15 cellular contexts compared by ENCODE assay signal in the genomic region with DNA sequence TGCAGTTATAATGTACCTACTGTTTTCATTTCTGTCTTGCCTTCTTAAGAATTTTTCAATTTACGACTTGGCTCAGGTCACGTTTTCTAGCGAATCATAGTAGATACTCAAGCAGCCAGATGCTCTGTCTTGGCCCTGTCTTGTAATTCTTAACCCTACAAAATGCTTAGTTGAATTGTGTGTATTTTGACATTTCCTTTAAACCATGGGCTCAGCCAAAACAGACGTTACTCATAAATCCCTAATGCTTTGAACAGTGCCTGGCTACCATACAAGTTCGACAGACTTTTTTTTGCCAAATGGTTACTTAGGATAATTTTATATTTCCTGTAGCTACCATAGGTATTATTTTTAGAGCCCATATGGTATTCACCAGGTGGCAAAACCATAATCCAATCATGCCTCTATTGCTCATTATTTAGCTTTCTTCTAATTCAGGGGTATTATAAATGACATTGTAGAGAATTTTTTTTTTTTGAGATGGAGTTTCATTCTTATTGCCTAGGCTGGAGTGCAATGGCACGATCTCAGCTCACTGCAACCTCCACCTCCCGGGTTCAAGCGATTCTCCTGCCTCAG. TPM values are rescaled to one million over a fixed set of nuclear protein-coding genes. Genes with fewer than 3 reads are reported as not detected.
DNase-seq lines count a peak whose midpoint lies in the region; TF ChIP-seq lines count a peak whose summit lies in the region.
"Had no signal": no experiment of that assay in that cellular context is flagged by ENCODE, and none has a peak within 500 bp of the region (broad histone marks: within the 10 kb centered on the region; RNA-seq: fewer than 3 reads in every experiment).

No MANE protein-coding gene starts in this region.

- no peaks in the 10 kb centered on the region for H3K9me3 ChIP-seq in left ventricle myocardium inferior (replicated peaks)
- H3K9me3 ChIP-seq: mucosa of descending colon, ovary, SJSA1, spleen had no signal

- intact Hi-C loops in left ventricle myocardium inferior (cut with micrococcal nuclease), result no loop called here

- DNase-seq in AG10803 (ENCODE audit: low read depth) (peak; percentile 22), NCI-H1694 treated with DMSO at 0.1 percent for 48 hours (lab: John Stamatoyannopoulos, UW) (peak; percentile 60), cerebellar nuclear complex (lab: John Stamatoyannopoulos, UW) (peak; percentile 60 to 76), left ventricle myocardium inferior (no peak), substantia nigra (lab: John Stamatoyannopoulos, UW) (no peak), DMS114 treated with DMSO at 0.1 percent for 48 hours (lab: John Stamatoyannopoulos, UW; ENCODE audit: unreplicated experiment) (no peak), SKM-1 (lab: John Stamatoyannopoulos, UW; ENCODE audit: unreplicated experiment) (no peak)
- no peak for DNase-seq in activated T-cell treated with anti-CD3 and anti-CD28 coated beads, Interleukin-2, amount 50 U/mL, for 48 hours
- DNase-seq: kidney, NCI-H2107, ovary, spleen had no signal

- no peaks in the 10 kb centered on the region for H3K27me3 ChIP-seq in left ventricle myocardium inferior (ENCODE audit: low read depth)
- H3K27me3 ChIP-seq: ovary, SJSA1, spleen had no signal

- TF ChIP-seq CTCF in AG10803 (conservative IDR thresholded peaks at IDR 0.05; ENCODE audit: low read length) (no peak), left ventricle myocardium inferior (IDR thresholded peaks at IDR 0.05; ENCODE audit: borderline replicate concordance) (no peak)

- H3K27ac ChIP-seq in left ventricle myocardium inferior (replicated peaks) (peak overlapping the region; percentile 77), substantia nigra (ENCODE audit: low read depth, low read length, poor library complexity, severe bottlenecking) (no peak overlapping the region)
- H3K27ac ChIP-seq: ovary, SJSA1, spleen had no signal

- H3K4me3 ChIP-seq in AG10803 (ENCODE audit: low read length) (no peak overlapping the region), left ventricle myocardium inferior (no peak overlapping the region)
- H3K4me3 ChIP-seq: mucosa of descending colon, ovary, SJSA1, spleen had no signal

- peaks cover 37% of the 10 kb centered on the region for H3K4me1 ChIP-seq in left ventricle myocardium inferior
- H3K4me1 ChIP-seq: SJSA1, spleen had no signal

- H3K36me3 ChIP-seq in left ventricle myocardium inferior, result no peaks in the 10 kb centered on the region
- H3K36me3 ChIP-seq: ovary, SJSA1, spleen had no signal

RNA-seq across cellular contexts. Expression of gene KCNK1, which starts 54.3 kb away (rescaled TPM):
- total RNA-seq in left ventricle myocardium inferior, result 25.2 TPM
- total RNA-seq: LHCN-M2, SJSA1 had no signal

Comparison
In these comparisons a context has a peak if more than half of its experiments do, and no peak if none do; other contexts are left out.
1. DNase-seq: peak in AG10803 (single experiment), NCI-H1694 treated with DMSO at 0.1 percent for 48 hours (single experiment) and cerebellar nuclear complex (2 of 2); none in left ventricle myocardium inferior (single experiment), substantia nigra (0 of 49), DMS114 treated with DMSO at 0.1 percent for 48 hours (single experiment), activated T-cell treated with anti-CD3 and anti-CD28 coated beads, Interleukin-2, amount 50 U/mL, for 48 hours (0 of 2) and SKM-1 (single experiment).